Comparison of ENCODE assay signal across 11 cellular contexts in the genomic region with DNA sequence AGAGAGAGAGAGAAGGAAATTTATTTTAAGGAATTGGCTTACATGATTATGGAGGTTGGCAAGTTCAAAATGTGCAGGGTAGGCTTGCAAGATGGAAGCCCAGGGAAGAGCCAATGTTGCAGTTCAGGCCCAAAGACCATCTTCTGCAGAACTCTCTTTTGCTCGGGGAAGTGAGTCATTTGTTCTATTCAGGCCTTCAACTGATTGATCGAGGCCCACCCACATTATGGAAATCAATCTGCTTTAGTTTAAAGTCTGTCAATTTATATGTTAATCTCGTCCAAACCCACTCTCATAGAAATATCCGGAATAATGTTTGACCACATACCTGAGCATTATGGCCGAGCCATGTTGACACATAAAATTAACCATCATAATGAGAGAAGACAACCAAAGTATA.
"Had no signal": no experiment of that assay in that cellular context is flagged by ENCODE, and none has a peak within 500 bp of the region (broad histone marks: within the 10 kb centered on the region; RNA-seq: fewer than 3 reads in every experiment).

No MANE protein-coding gene starts in this region.

- H3K4me1 ChIP-seq: HAP-1 had no signal

- H3K4me3 ChIP-seq: GM23248, GM23338, HAP-1 had no signal

- H3K27ac Mint-ChIP-seq: GM23338, H9, HFFc6 had no signal

- ATAC-seq: GM23338, HCT116 had no signal

- FAIRE-seq: H1, H54 had no signal

- H3K9me3 Mint-ChIP-seq: HFFc6 had no signal

- H3K36me3 ChIP-seq: HAP-1 had no signal

- H2AFZ ChIP-seq: GM23248, GM23338 had no signal

- H3K4me2 ChIP-seq: GM23338 had no signal

- DNase-seq: GM23248, GOT3, H7, H9, HCEC 1CT, HFFc6 had no signal

- H3K9ac ChIP-seq: GM23248 had no signal

- H3K4me1 Mint-ChIP-seq: GM23338, H9 had no signal

- H3K9me3 ChIP-seq: HAP-1 had no signal

- H3K27ac ChIP-seq: GM23248 had no signal

- H3K4me3 Mint-ChIP-seq: GM23338, H9, HFFc6 had no signal
